8 cellular contexts compared by ENCODE assay signal in genomic region chr10:21519981-21520436, GRCh38. TPM values are rescaled to one million over a fixed set of nuclear protein-coding genes. Genes with fewer than 3 reads are reported as not detected.
A peak's percentile ranks its signal among the peaks of the same experiment; 100 is the strongest.
DNase-seq lines count a peak whose midpoint lies in the region; ATAC-seq, FAIRE-seq and TF ChIP-seq lines count a peak whose summit lies in the region.

No MANE protein-coding gene starts in this region.

- peak; percentile 51 for ATAC-seq in GM21717 (IDR thresholded peaks at IDR 0.05; ENCODE audit: unreplicated experiment)
- peak; percentile 17 for ATAC-seq in effector memory CD8-positive, alpha-beta T cell (replicated peaks)
- ATAC-seq in naive B cell (ENCODE audit: low read depth in 2 of 2): peak in 1 of 2 donors; percentile 32
- ATAC-seq in GM21825 (IDR thresholded peaks at IDR 0.05; ENCODE audit: unreplicated experiment): no peak
- ATAC-seq in GM21619 (IDR thresholded peaks at IDR 0.05; ENCODE audit: unreplicated experiment): no peak

- in situ Hi-C loops in KBM-7 (cut with MboI; ENCODE audit: low pct_unique_long_range_greater_than_20kb, low sequenced_read_pairs): no loop called here

- FAIRE-seq in D721Med (lab: Jason Lieb, UNC): peak; percentile 16

- H3K27ac Mint-ChIP-seq in effector memory CD8-positive, alpha-beta T cell: no peak overlapping the region
- peak overlapping the region in 4 of 6 donors; percentile 33 to 96 (median 58) for H3K27ac Mint-ChIP-seq in naive B cell

- peaks cover 56 to 65% of the 10 kb centered on the region in 2 donors for H3K27me3 Mint-ChIP-seq in effector memory CD8-positive, alpha-beta T cell
- H3K27me3 Mint-ChIP-seq in naive B cell: peaks cover 62 to 72% (median 69%) of the 10 kb centered on the region in 3 donors

- H3K36me3 Mint-ChIP-seq in effector memory CD8-positive, alpha-beta T cell (ENCODE audit: insufficient read depth): peaks cover 19% of the 10 kb centered on the region
- peaks cover 0 to 3% of the 10 kb centered on the region in 2 donors for H3K36me3 Mint-ChIP-seq in naive B cell

- peaks cover 26 to 38% of the 10 kb centered on the region in 2 donors for H3K4me1 Mint-ChIP-seq in effector memory CD8-positive, alpha-beta T cell (ENCODE audit: low read depth in 2 of 2)
- H3K4me1 Mint-ChIP-seq in naive B cell: peaks cover 31 to 49% (median 39%) of the 10 kb centered on the region in 3 donors

- H3K4me3 Mint-ChIP-seq in effector memory CD8-positive, alpha-beta T cell: peak overlapping the region; percentile 3 to 38
- peak overlapping the region in 7 of 8 donors; percentile 12 to 86 (median 26) for H3K4me3 Mint-ChIP-seq in naive B cell

- no peak for DNase-seq in D721Med (ENCODE audit: insufficient read length, low spot score)
- DNase-seq in effector memory CD8-positive, alpha-beta T cell: no peak
- DNase-seq in naive B cell: no peak
- no peak for DNase-seq in KBM-7

- H3K9me3 Mint-ChIP-seq in effector memory CD8-positive, alpha-beta T cell: no peaks in the 10 kb centered on the region
- H3K9me3 Mint-ChIP-seq in naive B cell: peaks cover 0 to 19% (median 0%) of the 10 kb centered on the region in 7 donors

- TF ChIP-seq CTCF in D721Med (IDR thresholded peaks at IDR 0.05; ENCODE audit: insufficient read depth, missing control alignments): no peak

TF ChIP-seq in PFSK-1, 5 proteins besides CTCF, POLR2A, EP300 and RAD21:
- no peak for TF ChIP-seq FOXP2 (optimal IDR thresholded peaks at IDR 0.05; ENCODE audit: borderline replicate concordance, extremely low read depth, extremely low read length, insufficient read depth)
- TF ChIP-seq POLR2AphosphoS5 (IDR thresholded peaks at IDR 0.05; ENCODE audit: low read depth, low read length): 0 out of 2 replicates have a peak, but pooled peaks have one; percentile 61
- peak; percentile 31; the same call in 1 of the 2 replicates for TF ChIP-seq TAF1 (IDR thresholded peaks at IDR 0.05; ENCODE audit: borderline replicate concordance, insufficient read depth, low read length)
- TF ChIP-seq SIN3A (IDR thresholded peaks at IDR 0.05; ENCODE audit: borderline replicate concordance, insufficient read depth, low read length): peak; percentile 53; the same call in 1 of the 2 replicates
- TF ChIP-seq REST (IDR thresholded peaks at IDR 0.05; ENCODE audit: insufficient read depth in 1 of 2, low read depth in 2 of 2, low read length in 2 of 2): no peak
TF ChIP-seq in PFSK-1: peak in this region for 3.

RNA-seq across cellular contexts. Expression of gene SKIDA1, which starts 5.5 kb away (rescaled TPM):
- polyA plus RNA-seq in PFSK-1 (2012; ENCODE audit: insufficient read length, low read depth): 1.8 TPM
- polyA plus RNA-seq in naive B cell (ENCODE audit: low read depth in 6 of 6): not detected

RNA-seq across cellular contexts. Expression of gene MLLT10, which starts 14.0 kb away (rescaled TPM):
- 61.1 TPM for polyA plus RNA-seq in PFSK-1 (2012; ENCODE audit: insufficient read length, low read depth)
- 1 to 10 TPM; 3.8 to 7.3 (median 6.6) TPM for polyA plus RNA-seq in naive B cell (ENCODE audit: low read depth in 6 of 6)

Comparison
In these comparisons a context has a peak if more than half of its experiments do, and no peak if none do; other contexts are left out.
1. ATAC-seq: peak in GM21717 (single experiment) and effector memory CD8-positive, alpha-beta T cell (single experiment); none in GM21825 (single experiment) and GM21619 (single experiment).
2. H3K27ac Mint-ChIP-seq: peak in naive B cell (4 of 6); none in effector memory CD8-positive, alpha-beta T cell (0 of 2).